Comparison of ENCODE assay signal across 8 cellular contexts in the genomic region with DNA sequence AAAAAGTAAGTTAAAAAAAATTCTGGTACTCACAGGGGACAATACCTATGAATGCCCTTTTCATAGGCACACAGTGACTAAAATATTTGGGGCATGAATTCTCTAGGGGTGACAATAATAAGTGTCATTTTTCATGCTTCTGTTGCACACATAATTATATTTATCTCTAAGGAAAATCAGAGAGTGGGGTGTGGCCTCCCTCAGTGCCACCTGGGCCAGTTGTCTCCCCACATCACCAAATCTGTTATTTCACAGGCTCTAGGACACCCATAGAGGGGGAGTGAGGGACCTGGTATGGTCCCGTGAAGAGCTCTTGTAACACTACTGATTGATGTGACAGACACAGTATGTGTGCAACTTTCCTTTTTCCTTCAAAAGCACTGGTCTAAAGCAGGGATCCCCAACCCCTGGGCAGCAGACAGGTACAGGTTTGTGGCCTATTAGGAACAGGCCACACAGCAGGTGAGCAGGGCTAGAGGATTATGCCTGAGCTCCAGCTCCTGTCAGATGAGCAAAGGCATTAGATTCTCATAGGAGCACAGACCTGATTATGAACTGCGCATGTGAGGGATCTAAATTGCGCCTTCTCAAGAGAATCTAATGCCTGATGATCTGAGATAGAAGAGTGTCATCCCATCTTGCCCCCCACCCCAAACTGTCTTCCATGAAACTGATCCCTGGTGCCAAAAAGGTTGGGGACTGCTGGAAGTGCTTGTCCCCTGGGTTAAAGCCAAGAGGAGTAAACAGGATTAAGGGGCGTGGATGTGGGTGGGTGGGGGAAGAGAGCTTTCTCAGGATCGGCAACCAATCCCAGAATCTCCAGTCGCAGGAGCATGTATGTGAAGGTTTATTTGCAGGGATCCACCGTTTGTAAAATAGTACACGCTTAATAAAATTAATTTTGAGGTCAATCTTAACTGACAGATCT. TPM values are rescaled to one million over a fixed set of nuclear protein-coding genes. Genes with fewer than 3 reads are reported as not detected.
A peak's percentile ranks its signal among the peaks of the same experiment; 100 is the strongest.
DNase-seq lines count a peak whose midpoint lies in the region; ATAC-seq and TF ChIP-seq lines count a peak whose summit lies in the region.

No MANE protein-coding gene starts in this region.

- H3K36me3 ChIP-seq in BJ (ENCODE audit: control insufficient read depth, insufficient read depth, low read length) (no peaks in the 10 kb centered on the region), prostate gland (no peaks in the 10 kb centered on the region)

- intact Hi-C loops in prostate gland (cut with DNase I) = loop anchor here (5.0 to 10.0 kb wide), 4 partner anchors 79 to 674 kb away; a partner anchor contains a TSS

- ATAC-seq in foreskin keratinocyte (peak; percentile 5), HG03342 (IDR thresholded peaks at IDR 0.05; ENCODE audit: unreplicated experiment) (no peak)

- H3K36me3 Mint-ChIP-seq in activated CD4-positive, alpha-beta memory T cell treated with anti-CD3 and anti-CD28 coated beads, Interleukin-2, amount 10 ng/mL, durations not matched to agents 7 days and 5 days (ENCODE audit: low read depth) = no peaks in the 10 kb centered on the region

- H3K27ac ChIP-seq in foreskin keratinocyte (peak overlapping the region; percentile 83), prostate gland (peak overlapping the region; percentile 87 to 88)

- TF ChIP-seq POLR2A in prostate gland (IDR thresholded peaks at IDR 0.05) = no peak

- H3K9me3 ChIP-seq in prostate gland = no peaks in the 10 kb centered on the region

- no peaks in the 10 kb centered on the region for H3K27me3 ChIP-seq in BJ (ENCODE audit: control insufficient read depth, insufficient read depth, low read length)
- H3K27me3 ChIP-seq in foreskin keratinocyte = no peaks in the 10 kb centered on the region
- H3K27me3 ChIP-seq in prostate gland (replicated peaks; ENCODE audit: insufficient read depth) = no peaks in the 10 kb centered on the region

- peak overlapping the region; percentile 81 for H3K4me3 Mint-ChIP-seq in activated CD4-positive, alpha-beta memory T cell treated with anti-CD3 and anti-CD28 coated beads, Interleukin-2, amount 10 ng/mL, durations not matched to agents 7 days and 5 days

- 38% methylated on average over 8 of the region's 8 CpGs for WGBS in prostate gland

- H3K9me3 Mint-ChIP-seq in activated CD4-positive, alpha-beta memory T cell treated with anti-CD3 and anti-CD28 coated beads, Interleukin-2, amount 10 ng/mL, durations not matched to agents 7 days and 5 days = no peaks in the 10 kb centered on the region

- H3K27me3 Mint-ChIP-seq in activated CD4-positive, alpha-beta memory T cell treated with anti-CD3 and anti-CD28 coated beads, Interleukin-2, amount 10 ng/mL, durations not matched to agents 7 days and 5 days = no peaks in the 10 kb centered on the region

- peak overlapping the region; percentile 85 for H3K27ac Mint-ChIP-seq in activated CD4-positive, alpha-beta memory T cell treated with anti-CD3 and anti-CD28 coated beads, Interleukin-2, amount 10 ng/mL, durations not matched to agents 7 days and 5 days

- peaks cover 24% of the 10 kb centered on the region for H3K4me1 Mint-ChIP-seq in activated CD4-positive, alpha-beta memory T cell treated with anti-CD3 and anti-CD28 coated beads, Interleukin-2, amount 10 ng/mL, durations not matched to agents 7 days and 5 days

- POLR2A ChIA-PET in BJ (lab: Charles Lee) = no interaction called here
- POLR2A ChIA-PET in activated CD4-positive, alpha-beta memory T cell treated with anti-CD3 and anti-CD28 coated beads, Interleukin-2, amount 10 ng/mL, durations not matched to agents 7 days and 5 days (lab: Charles Lee) = interaction anchor here (0.7 to 2.8 kb wide), 5 partner anchors 74 to 193 kb away, joined by 3 to 18 read pairs (median 5); a partner anchor contains a TSS

- H3K4me1 ChIP-seq in foreskin keratinocyte = no peaks in the 10 kb centered on the region
- H3K4me1 ChIP-seq in prostate gland (replicated peaks) = no peaks in the 10 kb centered on the region

- TF ChIP-seq CTCF in BJ (IDR thresholded peaks at IDR 0.05; ENCODE audit: insufficient read depth, low read depth, low read length) (no peak), foreskin keratinocyte (conservative IDR thresholded peaks at IDR 0.05) (no peak), prostate gland (IDR thresholded peaks at IDR 0.05) (no peak)

- CTCF ChIA-PET in BJ (lab: Yijun Ruan, JAX) = interaction anchor here (1.1 to 2.6 kb wide), 6 partner anchors 9 to 586 kb away, joined by 3 to 6 read pairs (median 6); a partner anchor contains a TSS
- CTCF ChIA-PET in activated CD4-positive, alpha-beta memory T cell treated with anti-CD3 and anti-CD28 coated beads, Interleukin-2, amount 10 ng/mL, durations not matched to agents 7 days and 5 days (lab: Charles Lee) = interaction anchor here (0.9 to 1.0 kb wide), 2 partner anchors 10 to 81 kb away, joined by 3 to 4 read pairs; a partner anchor contains a TSS

- H3K4me3 ChIP-seq in BJ (ENCODE audit: low read depth, low read length) = peak overlapping the region; percentile 49
- H3K4me3 ChIP-seq in prostate gland = peak overlapping the region; percentile 29 to 40

- DNase-seq in BJ (ENCODE audit: low read depth) = no peak
- peak; percentile 18 for DNase-seq in HK-2 (ENCODE audit: unreplicated experiment)
- no peak for DNase-seq in activated CD4-positive, alpha-beta memory T cell treated with anti-CD3 and anti-CD28 coated beads, Interleukin-2, amount 10 ng/mL, durations not matched to agents 7 days and 5 days
- no peak for DNase-seq in foreskin keratinocyte
- DNase-seq in prostate gland (ENCODE audit: low spot score) = peak; percentile 19
- DNase-seq in A172 (ENCODE audit: low spot score) = no peak
- no peak for DNase-seq in NCI-H524 (lab: John Stamatoyannopoulos, UW)

RNA-seq across cellular contexts. Expression of a gene that starts 0.8 kb away (rescaled TPM):
- polyA plus RNA-seq in BJ (2011; rRNA removed) (0.07 and 0.25 TPM in 2 replicates), foreskin keratinocyte (0.16 and 0.18 TPM in 2 replicates)
- polyA minus RNA-seq in BJ (2011; rRNA and poly(A)+ RNA removed) = 0.24 TPM in 1 of 2 replicates, not detected in the other
- 1 to 10 TPM; 1.9 to 2.3 TPM for total RNA-seq in activated CD4-positive, alpha-beta memory T cell treated with anti-CD3 and anti-CD28 coated beads, Interleukin-2, amount 10 ng/mL, durations not matched to agents 7 days and 5 days
- total RNA-seq in foreskin keratinocyte (0.11 and 0.20 TPM in 2 replicates), prostate gland (1 to 10 TPM in 1 of 2 donors, not detected in 1; 9.3 TPM)
- 0.10 and 0.43 TPM in 2 replicates for total RNA-seq in A172 (2014; rRNA removed; shearing (Covaris generic))

RNA-seq across cellular contexts. Expression of a gene that starts 57.9 kb away (rescaled TPM):
- polyA plus RNA-seq in BJ (2011; rRNA removed) (12.6 and 15.9 TPM in 2 replicates), foreskin keratinocyte (6.9 and 8.3 TPM in 2 replicates)
- 5.6 and 6.4 TPM in 2 replicates for polyA minus RNA-seq in BJ (2011; rRNA and poly(A)+ RNA removed)
- total RNA-seq in activated CD4-positive, alpha-beta memory T cell treated with anti-CD3 and anti-CD28 coated beads, Interleukin-2, amount 10 ng/mL, durations not matched to agents 7 days and 5 days = 10 to 100 TPM; 18.3 to 20.7 TPM
- total RNA-seq in foreskin keratinocyte (15.9 and 16.8 TPM in 2 replicates), prostate gland (1 to 10 TPM; 3.9 to 8.7 TPM)
- 15.0 and 23.7 TPM in 2 replicates for total RNA-seq in A172 (2014; rRNA removed; shearing (Covaris generic))

Comparison
In these comparisons a context has a peak if more than half of its experiments do, and no peak if none do; other contexts are left out.
1. DNase-seq: peak in HK-2 (single experiment) and prostate gland (single experiment); none in BJ (single experiment), activated CD4-positive, alpha-beta memory T cell treated with anti-CD3 and anti-CD28 coated beads, Interleukin-2, amount 10 ng/mL, durations not matched to agents 7 days and 5 days (single experiment), foreskin keratinocyte (0 of 2), A172 (single experiment) and NCI-H524 (0 of 2).